16 cellular contexts compared by ENCODE assay signal in the genomic region with DNA sequence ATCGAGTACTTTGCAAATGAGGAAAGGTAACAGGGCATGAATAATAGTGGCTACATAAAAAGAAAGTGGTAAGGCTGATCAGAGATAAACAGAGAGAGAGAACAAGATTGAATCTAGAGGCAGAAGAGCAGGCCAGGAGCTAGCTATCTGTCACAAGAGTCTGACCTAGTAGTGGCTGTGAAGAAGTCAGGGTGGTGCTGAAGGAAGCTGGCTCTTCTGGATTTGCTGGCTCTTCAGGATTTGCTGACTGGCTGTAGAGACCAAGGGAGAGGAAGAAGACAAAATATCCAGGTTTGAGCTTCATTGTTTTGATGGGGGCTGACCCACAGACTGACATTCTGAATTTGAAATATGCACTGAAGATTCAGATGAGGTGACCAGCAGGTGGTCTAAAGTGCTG.
DNase-seq lines count a peak whose midpoint lies in the region; ATAC-seq and TF ChIP-seq lines count a peak whose summit lies in the region.
"Had no signal": no experiment of that assay in that cellular context is flagged by ENCODE, and none has a peak within 500 bp of the region (broad histone marks: within the 10 kb centered on the region; RNA-seq: fewer than 3 reads in every experiment).

No MANE protein-coding gene starts in this region.

- WGBS in heart left ventricle, 4 donors, result 73 to 93% (median 83%) methylated on average over 1 of the region's 1 CpG

- TF ChIP-seq POLR2A in heart left ventricle (IDR thresholded peaks at IDR 0.05), result no peak

- no peak overlapping the region for H3K9ac ChIP-seq in rectal smooth muscle tissue (ENCODE audit: low read length)
- H3K9ac ChIP-seq: GM23248 had no signal

- no peaks in the 10 kb centered on the region for H3K27me3 ChIP-seq in heart left ventricle
- H3K27me3 ChIP-seq in rectal smooth muscle tissue (ENCODE audit: control insufficient read depth, insufficient read depth, low read length), result no peaks in the 10 kb centered on the region

- H3K4me1 ChIP-seq in heart left ventricle (peaks cover 0 to 21% (median 5%) of the 10 kb centered on the region in 12 donors), rectal smooth muscle tissue (ENCODE audit: control insufficient read depth, insufficient read depth, low read length) (peaks cover 6% of the 10 kb centered on the region)

- H3K27ac ChIP-seq in heart left ventricle (no peak overlapping the region), rectal smooth muscle tissue (ENCODE audit: low read depth, low read length) (peak overlapping the region; percentile 17)
- H3K27ac ChIP-seq: GM23248 had no signal

- TF ChIP-seq CTCF in heart left ventricle (IDR thresholded peaks at IDR 0.05), result no peak

- no peaks in the 10 kb centered on the region for H3K9me3 ChIP-seq in heart left ventricle

- DNase-seq in left ventricle myocardium superior, result no peak
- DNase-seq in heart left ventricle, result no peak
- no peak for DNase-seq in DMS153 (lab: John Stamatoyannopoulos, UW)
- no peak for DNase-seq in DMS153 treated with DMSO at 0.1 percent for 48 hours (lab: John Stamatoyannopoulos, UW; ENCODE audit: unreplicated experiment)
- DNase-seq: Calu3; CD4-positive, alpha-beta memory T cell; COR-L47; DMS79; EL; GDM1; GM23248; H9 had no signal

- intact Hi-C loops in left ventricle myocardium superior (cut with micrococcal nuclease), result no loop called here
- intact Hi-C loops in heart left ventricle (cut with DNase I), result no loop called here

- H3K36me3 ChIP-seq in heart left ventricle (no peaks in the 10 kb centered on the region), rectal smooth muscle tissue (ENCODE audit: control insufficient read depth, insufficient read depth, low read length) (no peaks in the 10 kb centered on the region)

- no peak overlapping the region for H3K4me3 ChIP-seq in heart left ventricle
- H3K4me3 ChIP-seq in rectal smooth muscle tissue (ENCODE audit: low read length), result no peak overlapping the region
- H3K4me3 ChIP-seq: GM12878, GM23248 had no signal

- peak; percentile 24 for ATAC-seq in left ventricle myocardium superior
- no peak for ATAC-seq in heart left ventricle
- peak; percentile 63 for ATAC-seq in esophagus mucosa
- ATAC-seq: GM12878, HCT116 had no signal

Comparison
In these comparisons a context has a peak if more than half of its experiments do, and no peak if none do; other contexts are left out.
1. ATAC-seq: peak in left ventricle myocardium superior (single experiment) and esophagus mucosa (single experiment); none in heart left ventricle (0 of 4).